20 cellular contexts compared by ENCODE assay signal in genomic region chr1:174913225-174913903, GRCh38.
A peak's percentile ranks its signal among the peaks of the same experiment; 100 is the strongest.
DNase-seq lines count a peak whose midpoint lies in the region; ATAC-seq, FAIRE-seq and TF ChIP-seq lines count a peak whose summit lies in the region.
"Had no signal": no experiment of that assay in that cellular context is flagged by ENCODE, and none has a peak within 500 bp of the region (broad histone marks: within the 10 kb centered on the region; RNA-seq: fewer than 3 reads in every experiment).

No MANE protein-coding gene starts in this region.

- H2AFZ ChIP-seq in OCI-LY3 (ENCODE audit: low read depth, low read length) = no peak overlapping the region
- H2AFZ ChIP-seq in K562 (ENCODE audit: low read depth, low read length) = no peak overlapping the region

- H3K9me3 ChIP-seq in OCI-LY3 (ENCODE audit: insufficient read depth, low read length) (no peaks in the 10 kb centered on the region), K562 (replicated peaks; ENCODE audit: control insufficient read depth, insufficient read depth, low read depth, low read length) (no peaks in the 10 kb centered on the region), upper lobe of right lung (no peaks in the 10 kb centered on the region)
- H3K9me3 ChIP-seq: Caco-2, MG63, Peyer's patch had no signal

- no peak overlapping the region for H3K9ac ChIP-seq in OCI-LY3 (ENCODE audit: low read length)
- H3K9ac ChIP-seq in K562 (ENCODE audit: insufficient read depth in 1 of 2, low read depth in 2 of 2, low read length in 2 of 2) = no peak overlapping the region

- H3K4me3 ChIP-seq in OCI-LY3 (ENCODE audit: low read length) (no peak overlapping the region), K562 (no peak overlapping the region), upper lobe of right lung (no peak overlapping the region)
- H3K4me3 ChIP-seq: MG63, Peyer's patch had no signal

- TF ChIP-seq CTCF in OCI-LY3 (IDR thresholded peaks at IDR 0.05; ENCODE audit: low read depth, low read length) (no peak), K562 (IDR thresholded peaks at IDR 0.05 in 2 of 3, conservative IDR thresholded peaks at IDR 0.05 in 1 of 3; ENCODE audit: insufficient read depth in 2 of 3, low read depth in 1 of 3, low read length in 3 of 3) (no peak), upper lobe of right lung (IDR thresholded peaks at IDR 0.05) (no peak)

- peak; percentile 35 to 58 for ATAC-seq in activated T-cell treated with anti-CD3 and anti-CD28 coated beads, Interleukin-2, amount 50 U/mL, for 72 hours (replicated peaks in 1 of 2)
- ATAC-seq in K562 (peak; percentile 78), upper lobe of right lung (no peak)
- peak; percentile 67 for ATAC-seq in stimulated activated effector memory CD8-positive, alpha-beta T cell treated with anti-CD3 and anti-CD28 coated beads, Interleukin-12 subunit alpha, Interleukin-12 subunit beta, amount 100 ng/mL, for 72 hours

- H3K79me2 ChIP-seq in OCI-LY3 (ENCODE audit: low read length) = no peaks in the 10 kb centered on the region
- no peaks in the 10 kb centered on the region for H3K79me2 ChIP-seq in K562 (ENCODE audit: control insufficient read depth, insufficient read depth, low read length)

- H3K27ac Mint-ChIP-seq in activated T-cell treated with anti-CD3 and anti-CD28 coated beads, Interleukin-2, amount 50 U/mL, for 72 hours = no peak overlapping the region
- no peak overlapping the region for H3K27ac Mint-ChIP-seq in stimulated activated effector memory CD8-positive, alpha-beta T cell treated with anti-CD3 and anti-CD28 coated beads, Interleukin-12 subunit alpha, Interleukin-12 subunit beta, amount 100 ng/mL, for 72 hours

- H3K36me3 Mint-ChIP-seq in activated T-cell treated with anti-CD3 and anti-CD28 coated beads, Interleukin-2, amount 50 U/mL, for 72 hours (ENCODE audit: insufficient read depth in 2 of 2) = no peaks in the 10 kb centered on the region
- no peaks in the 10 kb centered on the region for H3K36me3 Mint-ChIP-seq in stimulated activated effector memory CD8-positive, alpha-beta T cell treated with anti-CD3 and anti-CD28 coated beads, Interleukin-12 subunit alpha, Interleukin-12 subunit beta, amount 100 ng/mL, for 72 hours

- H3K4me1 ChIP-seq in OCI-LY3 (ENCODE audit: low read length) = peaks cover 55% of the 10 kb centered on the region
- H3K4me1 ChIP-seq in K562 (replicated peaks in 1 of 2; ENCODE audit: control insufficient read depth in 2 of 2, insufficient read depth in 2 of 2, low read length in 2 of 2) = peaks cover 4 to 15% of the 10 kb centered on the region in 2 experiments; a peak in 3 of 5 replicates
- H3K4me1 ChIP-seq in upper lobe of right lung = no peaks in the 10 kb centered on the region
- H3K4me1 ChIP-seq: Caco-2, Peyer's patch had no signal

- H3K9me1 ChIP-seq in K562 (ENCODE audit: control insufficient read depth, insufficient read depth, low read length) = no peaks in the 10 kb centered on the region

- H3K4me2 ChIP-seq in OCI-LY3 (ENCODE audit: low read length) (peak overlapping the region; percentile 23), K562 (ENCODE audit: insufficient read depth, low read length) (no peak overlapping the region)

- no peak for DNase-seq in activated T-cell treated with anti-CD3 and anti-CD28 coated beads, Interleukin-2, amount 50 U/mL, for 72 hours
- no peak for DNase-seq in activated T-cell treated with anti-CD3 and anti-CD28 coated beads for 4 hours
- DNase-seq in K562 (ENCODE audit: extremely low read depth in 1 of 4, low spot score in 3 of 4) = peak in 3 of 4 experiments; percentile 11 to 35 (median 27)
- no peak for DNase-seq in stimulated activated effector memory CD8-positive, alpha-beta T cell treated with anti-CD3 and anti-CD28 coated beads, Interleukin-12 subunit alpha, Interleukin-12 subunit beta, amount 100 ng/mL, for 72 hours (ENCODE audit: low spot score in 2 of 2)
- DNase-seq in upper lobe of right lung = no peak
- DNase-seq in NCI-H524 treated with DMSO at 0.1 percent for 48 hours (lab: John Stamatoyannopoulos, UW) = no peak
- no peak for DNase-seq in NCI-H1092 (lab: John Stamatoyannopoulos, UW)
- DNase-seq: C1 segment of cervical spinal cord, Caco-2, DMS79, H7, MG63, NCI-H187 treated with DMSO at 0.1 percent for 48 hours, NCI-H446, NCI-H774, Peyer's patch, Right ventricle myocardium superior had no signal

- no peak for FAIRE-seq in K562 (lab: Jason Lieb, UNC)
- FAIRE-seq: A204.1, GM12892 had no signal

- 15% methylated on average over 5 of the region's 5 CpGs for WGBS in K562 (ENCODE audit: insufficient coverage, low coverage, missing lambda C conversion rate)

- in situ Hi-C loops in K562 (cut with MboI) = no loop called here

- no peaks in the 10 kb centered on the region for H3K27me3 Mint-ChIP-seq in activated T-cell treated with anti-CD3 and anti-CD28 coated beads, Interleukin-2, amount 50 U/mL, for 72 hours (ENCODE audit: low read depth)

- POLR2A ChIA-PET in K562 (lab: Yijun Ruan, JAX) = interaction anchor here (1.0 to 1.7 kb wide), 2 partner anchors 14 to 86 kb away, joined by 3 to 4 read pairs; partner anchors contain the start of gene CACYBP

- H3K9me3 Mint-ChIP-seq in activated T-cell treated with anti-CD3 and anti-CD28 coated beads, Interleukin-2, amount 50 U/mL, for 72 hours = no peaks in the 10 kb centered on the region
- no peaks in the 10 kb centered on the region for H3K9me3 Mint-ChIP-seq in stimulated activated effector memory CD8-positive, alpha-beta T cell treated with anti-CD3 and anti-CD28 coated beads, Interleukin-12 subunit alpha, Interleukin-12 subunit beta, amount 100 ng/mL, for 72 hours

- peak; percentile 54; the same call in 1 of the 2 replicates for TF ChIP-seq EP300 in K562 (IDR thresholded peaks at IDR 0.05; ENCODE audit: low read length)

- intact Hi-C loops in K562 (cut with micrococcal nuclease) = no loop called here
- intact Hi-C loops in upper lobe of right lung (cut with DNase I) = no loop called here

- H3K36me3 ChIP-seq in OCI-LY3 (replicated peaks; ENCODE audit: low read depth, low read length) (no peaks in the 10 kb centered on the region), K562 (ENCODE audit: control insufficient read depth, insufficient read depth, low read length) (no peaks in the 10 kb centered on the region), upper lobe of right lung (no peaks in the 10 kb centered on the region)
- H3K36me3 ChIP-seq: MG63, Peyer's patch had no signal

- no peak for TF ChIP-seq RAD21 in K562 (CRISPR knock-in tag; conservative IDR thresholded peaks at IDR 0.05 in 1 of 2, IDR thresholded peaks at IDR 0.05 in 1 of 2)

- H4K20me1 ChIP-seq in OCI-LY3 (ENCODE audit: insufficient read depth, low read length) (no peaks in the 10 kb centered on the region), K562 (replicated peaks; ENCODE audit: control insufficient read depth, insufficient read depth, low read length) (no peaks in the 10 kb centered on the region)

- H3K27me3 ChIP-seq in OCI-LY3 (ENCODE audit: low read depth, low read length) (no peaks in the 10 kb centered on the region), K562 (ENCODE audit: control insufficient read depth in 2 of 2, insufficient read depth in 2 of 2, low read length in 2 of 2) (no peaks in the 10 kb centered on the region), upper lobe of right lung (no peaks in the 10 kb centered on the region)
- H3K27me3 ChIP-seq: MG63, Peyer's patch had no signal

- peaks cover 53% of the 10 kb centered on the region for H3K4me1 Mint-ChIP-seq in activated T-cell treated with anti-CD3 and anti-CD28 coated beads, Interleukin-2, amount 50 U/mL, for 72 hours (ENCODE audit: low read depth)
- peaks cover 17% of the 10 kb centered on the region for H3K4me1 Mint-ChIP-seq in stimulated activated effector memory CD8-positive, alpha-beta T cell treated with anti-CD3 and anti-CD28 coated beads, Interleukin-12 subunit alpha, Interleukin-12 subunit beta, amount 100 ng/mL, for 72 hours

- no peak for TF ChIP-seq POLR2A in K562 (conservative IDR thresholded peaks at IDR 0.05)

- no peak overlapping the region for H3K27ac ChIP-seq in OCI-LY3 (ENCODE audit: low read length)
- peak overlapping the region; percentile 13; the same call in 1 of the 3 replicates for H3K27ac ChIP-seq in K562 (ENCODE audit: extremely low read depth, low read depth, low read length)
- H3K27ac ChIP-seq in upper lobe of right lung = no peak overlapping the region
- H3K27ac ChIP-seq: Peyer's patch had no signal

- CTCF ChIA-PET in K562 (lab: Yijun Ruan, JAX; ENCODE audit: low intra/inter-chr PET ratio) = no interaction called here

- BruUV-seq in K562 (replicated peaks; lab: Mats Ljungman, UMichigan) = no TSS peak

- H3K4me3 Mint-ChIP-seq in activated T-cell treated with anti-CD3 and anti-CD28 coated beads, Interleukin-2, amount 50 U/mL, for 72 hours = peak overlapping the region in 1 of 2 donors; percentile 45
- no peak overlapping the region for H3K4me3 Mint-ChIP-seq in stimulated activated effector memory CD8-positive, alpha-beta T cell treated with anti-CD3 and anti-CD28 coated beads, Interleukin-12 subunit alpha, Interleukin-12 subunit beta, amount 100 ng/mL, for 72 hours

TF ChIP-seq in K562, 482 proteins besides CTCF, POLR2A, EP300 and RAD21 (continues in another document):
- TF ChIP-seq CREM (IDR thresholded peaks at IDR 0.05; ENCODE audit: low read depth) (0 out of 2 replicates have a peak, but pooled peaks have one; percentile 18), SAFB (IDR thresholded peaks at IDR 0.05; ENCODE audit: borderline replicate concordance, low read depth, low read length) (no peak), PHB (CRISPR knock-in tag; IDR thresholded peaks at IDR 0.05) (no peak), ZNF449 (CRISPR knock-in tag; IDR thresholded peaks at IDR 0.05) (no peak), MAZ (CRISPR knock-in tag; conservative IDR thresholded peaks at IDR 0.05 in 1 of 2, IDR thresholded peaks at IDR 0.05 in 1 of 2) (no peak)

Comparison
In these comparisons a context has a peak if more than half of its experiments do, and no peak if none do; other contexts are left out.
1. DNase-seq: peak in K562 (3 of 4); none in activated T-cell treated with anti-CD3 and anti-CD28 coated beads, Interleukin-2, amount 50 U/mL, for 72 hours (0 of 2), activated T-cell treated with anti-CD3 and anti-CD28 coated beads for 4 hours (single experiment), stimulated activated effector memory CD8-positive, alpha-beta T cell treated with anti-CD3 and anti-CD28 coated beads, Interleukin-12 subunit alpha, Interleukin-12 subunit beta, amount 100 ng/mL, for 72 hours (0 of 2), upper lobe of right lung (single experiment), NCI-H524 treated with DMSO at 0.1 percent for 48 hours (single experiment) and NCI-H1092 (single experiment).